ENCODE assay signal across 1 cellular context in genomic region chr2:215794829-215795546, GRCh38.
TF ChIP-seq lines count a peak whose summit lies in the region.

No MANE protein-coding gene starts in this region.

TF ChIP-seq in HepG2, 621 proteins besides CTCF, POLR2A, EP300 and RAD21 (continued from another document and continues in another):
- peak; percentile 30; the same call in 1 of the 2 replicates for TF ChIP-seq IKZF5 (CRISPR knock-in tag; IDR thresholded peaks at IDR 0.05)
- no peak for TF ChIP-seq ZNF367 (CRISPR knock-in tag; IDR thresholded peaks at IDR 0.05; ENCODE audit: borderline replicate concordance)
- TF ChIP-seq ZBTB26 (CRISPR knock-in tag; IDR thresholded peaks at IDR 0.05; ENCODE audit: borderline replicate concordance), result peak; percentile 47; the same call in 1 of the 2 replicates
- TF ChIP-seq FOXA3 (CRISPR knock-in tag; IDR thresholded peaks at IDR 0.05), result 0 out of 2 replicates have a peak, but pooled peaks have one; percentile 16
- no peak for TF ChIP-seq SP4 (CRISPR knock-in tag; IDR thresholded peaks at IDR 0.05)
- TF ChIP-seq ZNF737 (CRISPR knock-in tag; IDR thresholded peaks at IDR 0.05; ENCODE audit: borderline replicate concordance), result no peak
- TF ChIP-seq HOXA7 (CRISPR knock-in tag; IDR thresholded peaks at IDR 0.05), result no peak
- no peak for TF ChIP-seq CSRNP2 (CRISPR knock-in tag; conservative IDR thresholded peaks at IDR 0.05; ENCODE audit: low read depth)
- TF ChIP-seq MED13 (CRISPR knock-in tag; IDR thresholded peaks at IDR 0.05), result 0 out of 2 replicates have a peak, but pooled peaks have one; percentile 17
- 0 out of 2 replicates have a peak, but pooled peaks have one; percentile 74 for TF ChIP-seq ZNF44 (CRISPR knock-in tag; IDR thresholded peaks at IDR 0.05)
- TF ChIP-seq HOXA3 (CRISPR knock-in tag; IDR thresholded peaks at IDR 0.05), result peak; percentile 41; the same call in 1 of the 2 replicates
- no peak for TF ChIP-seq IKZF1 (IDR thresholded peaks at IDR 0.05)
- 0 out of 4 replicates have a peak, but pooled peaks of 1 of the 2 experiments have one; percentile 25 for TF ChIP-seq ATF4 (CRISPR knock-in tag; IDR thresholded peaks at IDR 0.05)
- no peak for TF ChIP-seq ZNF576 (CRISPR knock-in tag; IDR thresholded peaks at IDR 0.05)
- TF ChIP-seq MLX (CRISPR knock-in tag; IDR thresholded peaks at IDR 0.05), result no peak
- no peak for TF ChIP-seq ATRX (CRISPR knock-in tag; IDR thresholded peaks at IDR 0.05; ENCODE audit: borderline replicate concordance)
- no peak for TF ChIP-seq ZNF607 (CRISPR knock-in tag; IDR thresholded peaks at IDR 0.05; ENCODE audit: borderline replicate concordance)
- TF ChIP-seq ZNF17 (CRISPR knock-in tag; IDR thresholded peaks at IDR 0.05), result no peak
- TF ChIP-seq NR1H2 (CRISPR knock-in tag; IDR thresholded peaks at IDR 0.05; ENCODE audit: borderline replicate concordance, low read depth), result no peak
- TF ChIP-seq ZNF709 (CRISPR knock-in tag; IDR thresholded peaks at IDR 0.05), result no peak
- TF ChIP-seq SKIL (CRISPR knock-in tag; IDR thresholded peaks at IDR 0.05; ENCODE audit: borderline replicate concordance), result no peak
- TF ChIP-seq DMAP1 (CRISPR knock-in tag; IDR thresholded peaks at IDR 0.05), result no peak
- TF ChIP-seq HNRNPK (IDR thresholded peaks at IDR 0.05; ENCODE audit: low read depth, low read length, poor library complexity, severe bottlenecking), result no peak
- no peak for TF ChIP-seq RARG (CRISPR knock-in tag; IDR thresholded peaks at IDR 0.05; ENCODE audit: low read depth)
- no peak for TF ChIP-seq THAP7 (CRISPR knock-in tag; IDR thresholded peaks at IDR 0.05)
- TF ChIP-seq CCDC6 (CRISPR knock-in tag; IDR thresholded peaks at IDR 0.05), result no peak
- TF ChIP-seq ZNF224 (CRISPR knock-in tag; IDR thresholded peaks at IDR 0.05), result no peak
- TF ChIP-seq FOXO1 (CRISPR knock-in tag; IDR thresholded peaks at IDR 0.05), result peak; percentile 35; the same call in 1 of the 2 replicates
- TF ChIP-seq ZNF30 (CRISPR knock-in tag; IDR thresholded peaks at IDR 0.05), result no peak
- no peak for TF ChIP-seq SMAD3 (CRISPR knock-in tag; IDR thresholded peaks at IDR 0.05)
- no peak; the same call in 1 of the 2 replicates for TF ChIP-seq ZFP91 (CRISPR knock-in tag; IDR thresholded peaks at IDR 0.05; ENCODE audit: borderline replicate concordance)
- peak; percentile 92 for TF ChIP-seq SMC3 (IDR thresholded peaks at IDR 0.05; ENCODE audit: low read length)
- TF ChIP-seq THAP8 (CRISPR knock-in tag; IDR thresholded peaks at IDR 0.05; ENCODE audit: borderline replicate concordance), result no peak
- no peak for TF ChIP-seq ZNF3 (CRISPR knock-in tag; IDR thresholded peaks at IDR 0.05)
- TF ChIP-seq ZMAT5 (CRISPR knock-in tag; IDR thresholded peaks at IDR 0.05; ENCODE audit: borderline replicate concordance, low read depth), result no peak
- no peak for TF ChIP-seq ZNF619 (CRISPR knock-in tag; IDR thresholded peaks at IDR 0.05)
- peak; percentile 51; the same call in 1 of the 2 replicates for TF ChIP-seq RXRB (CRISPR knock-in tag; IDR thresholded peaks at IDR 0.05; ENCODE audit: borderline replicate concordance)
- TF ChIP-seq CBX5 (CRISPR knock-in tag; IDR thresholded peaks at IDR 0.05; ENCODE audit: borderline replicate concordance), result peak; percentile 72; the same call in 1 of the 2 replicates
- no peak for TF ChIP-seq ZNF550 (CRISPR knock-in tag; IDR thresholded peaks at IDR 0.05; ENCODE audit: borderline replicate concordance)
- no peak for TF ChIP-seq TP53 (CRISPR knock-in tag; conservative IDR thresholded peaks at IDR 0.05)
- peak; percentile 47 for TF ChIP-seq ERF (CRISPR knock-in tag; IDR thresholded peaks at IDR 0.05)
- no peak for TF ChIP-seq JUN (CRISPR knock-in tag; IDR thresholded peaks at IDR 0.05)
- no peak for TF ChIP-seq MYC (CRISPR knock-in tag; IDR thresholded peaks at IDR 0.05; ENCODE audit: borderline replicate concordance)
- no peak for TF ChIP-seq DNMT3B (CRISPR knock-in tag; conservative IDR thresholded peaks at IDR 0.05)
- TF ChIP-seq HMGA1 (CRISPR knock-in tag; conservative IDR thresholded peaks at IDR 0.05), result no peak
- no peak for TF ChIP-seq CENPX (CRISPR knock-in tag; IDR thresholded peaks at IDR 0.05)
- TF ChIP-seq ONECUT2 (CRISPR knock-in tag; IDR thresholded peaks at IDR 0.05), result no peak
- TF ChIP-seq HDAC2 (CRISPR knock-in tag; IDR thresholded peaks at IDR 0.05), result peak; percentile 25; the same call in 1 of the 2 replicates
- TF ChIP-seq GRHL1 (CRISPR knock-in tag; conservative IDR thresholded peaks at IDR 0.05), result no peak
- TF ChIP-seq NFE2L2 (IDR thresholded peaks at IDR 0.05; ENCODE audit: low read length), result no peak
- peak; percentile 66 for TF ChIP-seq GATAD2A (CRISPR knock-in tag; IDR thresholded peaks at IDR 0.05)
- 0 out of 2 replicates have a peak, but pooled peaks have one; percentile 27 for TF ChIP-seq ZBTB33 (CRISPR knock-in tag; IDR thresholded peaks at IDR 0.05)
- no peak for TF ChIP-seq ZNF225 (CRISPR knock-in tag; IDR thresholded peaks at IDR 0.05)
- peak; percentile 10 for TF ChIP-seq TEAD3 (CRISPR knock-in tag; optimal IDR thresholded peaks at IDR 0.05; ENCODE audit: borderline replicate concordance)
- TF ChIP-seq ZNF747 (CRISPR knock-in tag; IDR thresholded peaks at IDR 0.05; ENCODE audit: borderline replicate concordance), result peak; percentile 74; the same call in 1 of the 2 replicates
- TF ChIP-seq ZNF331 (CRISPR knock-in tag; IDR thresholded peaks at IDR 0.05), result no peak; the same call in 1 of the 2 replicates
